9 cellular contexts compared by ENCODE assay signal in the genomic region with DNA sequence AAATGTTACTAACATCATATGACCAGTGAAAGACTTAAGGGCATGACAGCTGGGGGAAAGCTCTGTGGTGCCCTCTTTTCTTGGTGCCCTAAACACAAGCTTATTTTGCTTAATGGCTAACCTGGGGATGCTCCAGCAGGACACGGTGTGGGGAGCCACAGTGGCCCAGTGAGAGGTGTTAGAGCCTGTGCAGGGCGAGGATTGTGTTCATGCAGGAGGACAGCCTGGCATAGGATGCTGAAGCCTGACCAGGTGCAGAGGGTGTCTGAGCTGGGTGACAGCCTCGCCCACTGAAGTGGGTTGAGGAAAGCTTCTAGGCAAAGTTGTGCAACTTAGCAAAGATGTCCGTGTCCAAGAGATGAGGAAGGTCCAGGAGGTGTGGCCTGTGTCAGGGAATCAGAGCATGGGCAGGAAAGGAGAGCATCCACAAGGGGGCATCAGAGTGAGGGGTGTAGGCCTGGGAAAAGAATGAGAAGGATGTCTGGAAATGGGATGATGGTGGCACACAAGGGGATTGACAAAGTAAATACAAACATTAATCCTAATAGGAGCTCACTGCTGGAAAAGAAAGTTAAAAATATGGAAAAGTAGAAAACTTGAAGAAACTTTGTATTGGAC. TPM values are rescaled to one million over a fixed set of nuclear protein-coding genes. Genes with fewer than 3 reads are reported as not detected.
DNase-seq lines count a peak whose midpoint lies in the region; ATAC-seq, FAIRE-seq and TF ChIP-seq lines count a peak whose summit lies in the region.
"Had no signal": no experiment of that assay in that cellular context is flagged by ENCODE, and none has a peak within 500 bp of the region (broad histone marks: within the 10 kb centered on the region; RNA-seq: fewer than 3 reads in every experiment).

No MANE protein-coding gene starts in this region.

- H3K36me3 ChIP-seq in kidney (ENCODE audit: control insufficient read depth in 1 of 2, insufficient read depth in 2 of 2, low read length in 2 of 2), result peaks cover 0 to 3% of the 10 kb centered on the region in 2 donors

- H3K9ac ChIP-seq in kidney (ENCODE audit: low read length in 2 of 2), result no peak overlapping the region

- TF ChIP-seq POLR2A in H54 (IDR thresholded peaks at IDR 0.05; ENCODE audit: low read depth, low read length), result no peak

- no peak for ATAC-seq in GM19395 (IDR thresholded peaks at IDR 0.05; ENCODE audit: unreplicated experiment)

- no peaks in the 10 kb centered on the region for H3K9me3 ChIP-seq in kidney (ENCODE audit: control insufficient read depth in 1 of 2, low read length in 2 of 2)

- peak; percentile 30 for TF ChIP-seq CTCF in kidney (IDR thresholded peaks at IDR 0.05; ENCODE audit: borderline replicate concordance, extremely low read depth, insufficient read depth)
- TF ChIP-seq CTCF in coronary artery (IDR thresholded peaks at IDR 0.05), result no peak

- H3K4me3 ChIP-seq in kidney (ENCODE audit: low read length in 2 of 2) (no peak overlapping the region), coronary artery (no peak overlapping the region)

- FAIRE-seq in H54 (lab: Jason Lieb, UNC) (peak; percentile 23), kidney (lab: Jason Lieb, UNC) (no peak)

- intact Hi-C loops in kidney (cut with DNase I), result no loop called here

- peaks cover 0 to 4% of the 10 kb centered on the region in 2 donors for H3K4me1 ChIP-seq in kidney (ENCODE audit: control insufficient read depth in 1 of 2, insufficient read depth in 1 of 2, low read depth in 1 of 2, low read length in 2 of 2)

- H3K27ac ChIP-seq in kidney (ENCODE audit: low read depth in 2 of 2, low read length in 2 of 2) (no peak overlapping the region), coronary artery (no peak overlapping the region)

- DNase-seq in CMK (ENCODE audit: low read depth), result peak; percentile 22
- peak; percentile 25 for DNase-seq in H54 (ENCODE audit: insufficient read length, low spot score)
- peak; percentile 52 for DNase-seq in RPMI7951 (ENCODE audit: low read depth)
- DNase-seq in activated naive CD8-positive, alpha-beta T cell treated with anti-CD3 and anti-CD28 coated beads, Interleukin-2, amount 50 U/mL, for 16 hours (ENCODE audit: low read depth, low spot score), result peak; percentile 2
- DNase-seq in kidney, result no peak
- DNase-seq in stimulated activated CD8-positive, alpha-beta memory T cell treated with anti-CD3 and anti-CD28 coated beads, Interleukin-15, amount 100 ng/mL, for 48 hours (ENCODE audit: low read depth in 2 of 2), result peak; percentile 8 to 12
- no peak for DNase-seq in coronary artery (ENCODE audit: low spot score)

RNA-seq across cellular contexts. Expression of a gene that starts 33.9 kb away (rescaled TPM):
- total RNA-seq in RPMI7951 (2014; rRNA removed; shearing (Covaris generic)), result not detected in 2 replicates
- total RNA-seq in kidney, result 1.8 TPM
- polyA plus RNA-seq in kidney (ENCODE audit: insufficient read depth, low read depth, low replicate concordance), result 0.88 TPM

RNA-seq across cellular contexts. Expression of a gene that starts 43.4 kb away (rescaled TPM):
- total RNA-seq in RPMI7951 (2014; rRNA removed; shearing (Covaris generic)), result not detected in 2 replicates
- 26.3 TPM for total RNA-seq in kidney
- polyA plus RNA-seq in kidney (ENCODE audit: insufficient read depth, low read depth, low replicate concordance), result 109 TPM
- total RNA-seq: temporal lobe had no signal

Comparison
In these comparisons a context has a peak if more than half of its experiments do, and no peak if none do; other contexts are left out.
1. DNase-seq: peak in CMK (single experiment), H54 (single experiment), RPMI7951 (single experiment), activated naive CD8-positive, alpha-beta T cell treated with anti-CD3 and anti-CD28 coated beads, Interleukin-2, amount 50 U/mL, for 16 hours (single experiment) and stimulated activated CD8-positive, alpha-beta memory T cell treated with anti-CD3 and anti-CD28 coated beads, Interleukin-15, amount 100 ng/mL, for 48 hours (2 of 2); none in kidney (single experiment) and coronary artery (single experiment).
2. RNA of a gene that starts 43.4 kb away (total RNA-seq): 26.3 TPM in kidney (single experiment); not detected in RPMI7951; every median in the first group is over 10 times any median in the second.